Comparison of ENCODE assay signal across 13 cellular contexts in genomic region chr16:22915003-22915402, GRCh38.
A peak's percentile ranks its signal among the peaks of the same experiment; 100 is the strongest.
DNase-seq lines count a peak whose midpoint lies in the region; TF ChIP-seq lines count a peak whose summit lies in the region.
"Had no signal": no experiment of that assay in that cellular context is flagged by ENCODE, and none has a peak within 500 bp of the region (broad histone marks: within the 10 kb centered on the region; RNA-seq: fewer than 3 reads in every experiment).

No MANE protein-coding gene starts in this region.

- TF ChIP-seq CTCF in GM06990 (IDR thresholded peaks at IDR 0.05; ENCODE audit: insufficient read depth, low read length, poor library complexity, severe bottlenecking) (no peak), RWPE1 (conservative IDR thresholded peaks at IDR 0.05; ENCODE audit: low read depth) (no peak), endodermal cell (conservative IDR thresholded peaks at IDR 0.05) (no peak), osteocyte (IDR thresholded peaks at IDR 0.05) (no peak)

- CTCF ChIA-PET in RWPE1 (lab: Yijun Ruan, JAX), result interaction anchor here (0.7 kb wide), 1 partner anchor 17 kb away, joined by 3 read pairs; no protein-coding TSS in a partner anchor

- H3K9ac ChIP-seq in endodermal cell (ENCODE audit: extremely low read depth, low read length, poor library complexity, severe bottlenecking), result no peak overlapping the region
- H3K9ac ChIP-seq: BLaER1 had no signal

- H3K4me3 ChIP-seq in GM06990 (replicated peaks; ENCODE audit: low read depth, low read length) (no peak overlapping the region), endodermal cell (ENCODE audit: low read length) (no peak overlapping the region)
- H3K4me3 ChIP-seq: BLaER1 had no signal

- no peaks in the 10 kb centered on the region for H3K4me1 Mint-ChIP-seq in endodermal cell
- no peaks in the 10 kb centered on the region for H3K4me1 Mint-ChIP-seq in osteocyte (ENCODE audit: unreplicated experiment)

- H3K9me3 Mint-ChIP-seq in endodermal cell (no peaks in the 10 kb centered on the region), osteocyte (ENCODE audit: unreplicated experiment) (no peaks in the 10 kb centered on the region)
- H3K9me3 Mint-ChIP-seq: CD8-positive, alpha-beta T cell; H9 had no signal

- H3K27me3 ChIP-seq in GM06990 (replicated peaks; ENCODE audit: control insufficient read depth, insufficient read depth, low read length) (no peaks in the 10 kb centered on the region; the same call in 1 of the 2 replicates), endodermal cell (ENCODE audit: control insufficient read depth, insufficient read depth, low read length, poor library complexity, severe bottlenecking) (no peaks in the 10 kb centered on the region)
- H3K27me3 ChIP-seq: BLaER1 had no signal

- DNase-seq in GM06990 (ENCODE audit: extremely low read depth, insufficient read length) (peak; percentile 3), RWPE1 (ENCODE audit: low spot score) (peak; percentile 48), endodermal cell (peak; percentile 27), osteocyte (ENCODE audit: extremely low spot score, unreplicated experiment) (peak; percentile 83), NCI-H2081 treated with DMSO at 0.1 percent for 48 hours (lab: John Stamatoyannopoulos, UW) (no peak), posterior vena cava (ENCODE audit: low spot score) (no peak)
- no peak for DNase-seq in activated CD8-positive, alpha-beta memory T cell treated with anti-CD3 and anti-CD28 coated beads for 24 hours
- DNase-seq: 8988T; Calu3; CD8-positive, alpha-beta T cell; DMS79 treated with DMSO at 0.1 percent for 48 hours; H9 had no signal

- no peaks in the 10 kb centered on the region for H3K36me3 Mint-ChIP-seq in endodermal cell (ENCODE audit: low read depth)
- no peaks in the 10 kb centered on the region for H3K36me3 Mint-ChIP-seq in osteocyte (ENCODE audit: unreplicated experiment)
- H3K36me3 Mint-ChIP-seq: CD8-positive, alpha-beta T cell had no signal

- no peak overlapping the region for H3K4me3 Mint-ChIP-seq in endodermal cell
- no peak overlapping the region for H3K4me3 Mint-ChIP-seq in osteocyte (ENCODE audit: unreplicated experiment)
- H3K4me3 Mint-ChIP-seq: CD8-positive, alpha-beta T cell; H9 had no signal

- no peaks in the 10 kb centered on the region for H3K9me3 ChIP-seq in endodermal cell (ENCODE audit: control insufficient read depth, low read length)
- H3K9me3 ChIP-seq: BLaER1 had no signal

- peaks cover 30% of the 10 kb centered on the region for H3K27me3 Mint-ChIP-seq in endodermal cell (ENCODE audit: insufficient read depth)
- H3K27me3 Mint-ChIP-seq in osteocyte (ENCODE audit: unreplicated experiment), result no peaks in the 10 kb centered on the region

- 97% methylated on average over 19 to 25 of the region's 25 CpGs for WGBS in endodermal cell (ENCODE audit: insufficient coverage in 1 of 2, insufficient read length in 1 of 2), 2 experiments

- no peak overlapping the region for H3K27ac ChIP-seq in RWPE1
- no peak overlapping the region for H3K27ac ChIP-seq in endodermal cell (ENCODE audit: low read depth, low read length)
- H3K27ac ChIP-seq: BLaER1 had no signal

- intact Hi-C loops in posterior vena cava (cut with DNase I), result no loop called here

- POLR2A ChIA-PET in RWPE1 (lab: Yijun Ruan, JAX; ENCODE audit: low non-redundant PET), result no interaction called here

- H3K27ac Mint-ChIP-seq in endodermal cell (no peak overlapping the region), osteocyte (ENCODE audit: unreplicated experiment) (no peak overlapping the region)
- H3K27ac Mint-ChIP-seq: CD8-positive, alpha-beta T cell; H9 had no signal

- no peaks in the 10 kb centered on the region for H3K4me1 ChIP-seq in endodermal cell (ENCODE audit: control insufficient read depth, insufficient read depth, low read length)
- H3K4me1 ChIP-seq: BLaER1 had no signal

- H3K36me3 ChIP-seq in GM06990 (ENCODE audit: control insufficient read depth, insufficient read depth, low read length) (no peaks in the 10 kb centered on the region), endodermal cell (ENCODE audit: control insufficient read depth, insufficient read depth, low read length) (no peaks in the 10 kb centered on the region)
- H3K36me3 ChIP-seq: BLaER1 had no signal

Comparison
In these comparisons a context has a peak if more than half of its experiments do, and no peak if none do; other contexts are left out.
1. DNase-seq: peak in GM06990 (single experiment), RWPE1 (single experiment), endodermal cell (single experiment) and osteocyte (single experiment); none in NCI-H2081 treated with DMSO at 0.1 percent for 48 hours (single experiment), activated CD8-positive, alpha-beta memory T cell treated with anti-CD3 and anti-CD28 coated beads for 24 hours (single experiment) and posterior vena cava (single experiment).